Comparison of ENCODE assay signal across 31 cellular contexts in genomic region chr2:195461010-195461409, GRCh38.
"Had no signal": no experiment of that assay in that cellular context is flagged by ENCODE, and none has a peak within 500 bp of the region (broad histone marks: within the 10 kb centered on the region; RNA-seq: fewer than 3 reads in every experiment).

No MANE protein-coding gene starts in this region.

- H3K27me3 Mint-ChIP-seq: naive thymus-derived CD4-positive, alpha-beta T cell; natural killer cell treated with Interleukin-12 subunit alpha and Interleukin-12 subunit beta and Interleukin-15 and Interleukin-18, amount 100 ng/mL, for 72 hours; progenitor cell of endocrine pancreas; stimulated activated naive CD8-positive, alpha-beta T cell treated with anti-CD3 and anti-CD28 coated beads, Interleukin-15, Interleukin-2, amounts not matched to agents 100 ng/mL and 50 ng/mL, for 24 hours had no signal

- FAIRE-seq: islet of Langerhans, kidney, urothelium cell line had no signal

- H3K9me3 Mint-ChIP-seq: immature natural killer cell had no signal

- H3K4me1 Mint-ChIP-seq: immature natural killer cell; mesothelial cell of epicardium; stimulated activated effector memory CD8-positive, alpha-beta T cell treated with anti-CD3 and anti-CD28 coated beads, Interleukin-12 subunit alpha, Interleukin-12 subunit beta, amount 100 ng/mL, for 72 hours had no signal

- H3K4me3 ChIP-seq: left lung, lung, mucosa of descending colon, ovary, skin epidermis, suprapubic skin, thoracic aorta, tibial artery, upper lobe of right lung had no signal

- H3K9me3 ChIP-seq: left lung, mucosa of descending colon, ovary, thoracic aorta, tibial artery, upper lobe of right lung had no signal

- DNase-seq: hypothalamus; immature natural killer cell; kidney; left colon; left lung; mesendoderm; mucosa of descending colon; naive thymus-derived CD4-positive, alpha-beta T cell; ovary; retina; right cardiac atrium; stimulated activated CD4-positive, alpha-beta T cell treated with anti-CD3 and anti-CD28 coated beads, Interleukin-12 subunit alpha, Interleukin-12 subunit beta, amount 100 ng/mL, for 4 hours; stimulated activated CD4-positive, alpha-beta T cell treated with anti-CD3 and anti-CD28 coated beads, Interleukin-15, amount 100 ng/mL, for 24 hours; stimulated activated CD4-positive, alpha-beta T cell treated with anti-CD3 and anti-CD28 coated beads, Interleukin-2, amount 100 ng/mL, for 24 hours; stimulated activated CD4-positive, alpha-beta T cell treated with anti-CD3 and anti-CD28 coated beads, Interleukin-4, amount 100 ng/mL, for 1 hour; stimulated activated naive CD4-positive, alpha-beta T cell; tibial artery; trophoblast cell; upper lobe of right lung had no signal

- H3K27ac ChIP-seq: left lung, ovary, skin epidermis, suprapubic skin, thoracic aorta, tibial artery, upper lobe of right lung had no signal

- H3K36me3 ChIP-seq: left lung, ovary, suprapubic skin, thoracic aorta, tibial artery, upper lobe of right lung had no signal

- ATAC-seq: left colon; left lung; mucosa of descending colon; naive thymus-derived CD4-positive, alpha-beta T cell; natural killer cell treated with Interleukin-12 subunit alpha and Interleukin-12 subunit beta and Interleukin-15 and Interleukin-18, amount 100 ng/mL, for 72 hours; right cardiac atrium; sciatic nerve; stimulated activated effector memory CD8-positive, alpha-beta T cell treated with anti-CD3 and anti-CD28 coated beads, Interleukin-12 subunit alpha, Interleukin-12 subunit beta, amount 100 ng/mL, for 72 hours; upper lobe of right lung had no signal

- H3K27ac Mint-ChIP-seq: immature natural killer cell; mesothelial cell of epicardium; natural killer cell treated with Interleukin-12 subunit alpha and Interleukin-12 subunit beta and Interleukin-15 and Interleukin-18, amount 100 ng/mL, for 72 hours; progenitor cell of endocrine pancreas; stimulated activated effector memory CD8-positive, alpha-beta T cell treated with anti-CD3 and anti-CD28 coated beads, Interleukin-12 subunit alpha, Interleukin-12 subunit beta, amount 100 ng/mL, for 72 hours; stimulated activated naive CD8-positive, alpha-beta T cell treated with anti-CD3 and anti-CD28 coated beads, Interleukin-15, Interleukin-2, amounts not matched to agents 100 ng/mL and 50 ng/mL, for 24 hours had no signal

- H3K4me1 ChIP-seq: left lung, suprapubic skin, tibial artery, upper lobe of right lung had no signal

- H3K36me3 Mint-ChIP-seq: stimulated activated effector memory CD8-positive, alpha-beta T cell treated with anti-CD3 and anti-CD28 coated beads, Interleukin-12 subunit alpha, Interleukin-12 subunit beta, amount 100 ng/mL, for 72 hours had no signal

- H3K27me3 ChIP-seq: left lung, ovary, suprapubic skin, tibial artery, upper lobe of right lung had no signal

- H3K4me3 Mint-ChIP-seq: immature natural killer cell; mesothelial cell of epicardium; naive thymus-derived CD4-positive, alpha-beta T cell; natural killer cell treated with Interleukin-12 subunit alpha and Interleukin-12 subunit beta and Interleukin-15 and Interleukin-18, amount 100 ng/mL, for 72 hours; stimulated activated effector memory CD8-positive, alpha-beta T cell treated with anti-CD3 and anti-CD28 coated beads, Interleukin-12 subunit alpha, Interleukin-12 subunit beta, amount 100 ng/mL, for 72 hours; stimulated activated naive CD8-positive, alpha-beta T cell treated with anti-CD3 and anti-CD28 coated beads, Interleukin-15, Interleukin-2, amounts not matched to agents 100 ng/mL and 50 ng/mL, for 24 hours had no signal
